Comparison of ENCODE assay signal across 17 cellular contexts in the genomic region with DNA sequence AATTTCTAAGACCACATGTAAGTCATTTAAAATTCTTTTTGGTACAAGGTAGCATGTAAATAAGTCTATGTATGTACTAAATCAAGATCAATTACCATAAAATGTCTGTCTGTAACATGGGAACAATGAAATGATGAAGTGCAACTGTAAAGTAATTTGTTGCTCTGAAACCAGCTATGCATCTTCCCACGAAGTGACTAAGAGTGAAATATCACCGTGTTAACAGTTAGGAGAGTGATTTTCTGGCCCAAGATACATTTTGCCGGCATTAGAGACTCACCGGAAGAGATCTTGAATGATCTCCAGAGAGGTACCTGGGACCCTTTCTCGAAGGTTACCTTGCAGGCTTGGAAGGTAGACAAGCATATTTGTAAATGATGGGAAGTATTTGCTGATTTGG.
DNase-seq lines count a peak whose midpoint lies in the region; ATAC-seq and TF ChIP-seq lines count a peak whose summit lies in the region.
"Had no signal": no experiment of that assay in that cellular context is flagged by ENCODE, and none has a peak within 500 bp of the region (broad histone marks: within the 10 kb centered on the region; RNA-seq: fewer than 3 reads in every experiment).

No MANE protein-coding gene starts in this region.

- TF ChIP-seq CTCF in right atrium auricular region (IDR thresholded peaks at IDR 0.05) (no peak), colonic mucosa (IDR thresholded peaks at IDR 0.05) (no peak)

- no peaks in the 10 kb centered on the region for H3K36me3 ChIP-seq in right atrium auricular region
- no peaks in the 10 kb centered on the region for H3K36me3 ChIP-seq in colonic mucosa
- H3K36me3 ChIP-seq in rectal smooth muscle tissue (ENCODE audit: control insufficient read depth, insufficient read depth, low read length), result no peaks in the 10 kb centered on the region
- H3K36me3 ChIP-seq: lower lobe of right lung, upper lobe of right lung had no signal

- H3K4me3 ChIP-seq in right atrium auricular region (no peak overlapping the region), colonic mucosa (no peak overlapping the region), rectal smooth muscle tissue (ENCODE audit: low read length) (peak overlapping the region; percentile 22)
- H3K4me3 ChIP-seq: lower lobe of right lung, upper lobe of right lung had no signal

- H3K9me3 ChIP-seq in right atrium auricular region, result no peaks in the 10 kb centered on the region
- no peaks in the 10 kb centered on the region for H3K9me3 ChIP-seq in colonic mucosa
- H3K9me3 ChIP-seq: lower lobe of right lung, upper lobe of right lung had no signal

- DNase-seq in right atrium auricular region (ENCODE audit: low spot score), result no peak
- no peak for DNase-seq in Right ventricle myocardium inferior (ENCODE audit: missing footprints)
- DNase-seq in colonic mucosa, result no peak
- no peak for DNase-seq in anterior cingulate cortex (lab: John Stamatoyannopoulos, UW)
- DNase-seq in kidney tubule cell (ENCODE audit: low spot score), result no peak
- no peak for DNase-seq in head of caudate nucleus
- DNase-seq: activated CD8-positive, alpha-beta memory T cell treated with anti-CD3 and anti-CD28 coated beads for 24 hours; effector CD8-positive, alpha-beta T cell; lower lobe of right lung; NCI-H1092; NCI-H2107; NCI-H748 treated with DMSO at 0.1 percent for 48 hours; nephron progenitor cell; stimulated activated CD4-positive, alpha-beta T cell treated with anti-CD3 and anti-CD28 coated beads, Interleukin-2, amount 100 ng/mL, for 48 hours; upper lobe of right lung had no signal

- intact Hi-C loops in Right ventricle myocardium inferior (cut with DNase I) (no loop called here), colonic mucosa (cut with DNase I) (no loop called here), head of caudate nucleus (cut with DNase I) (no loop called here)

- ATAC-seq in Right ventricle myocardium inferior, result no peak
- ATAC-seq in HG02642 (IDR thresholded peaks at IDR 0.05; ENCODE audit: poor library complexity, unreplicated experiment), result no peak
- ATAC-seq: lower lobe of right lung, upper lobe of right lung had no signal

- H3K27me3 ChIP-seq in right atrium auricular region, result no peaks in the 10 kb centered on the region
- no peaks in the 10 kb centered on the region for H3K27me3 ChIP-seq in colonic mucosa
- no peaks in the 10 kb centered on the region for H3K27me3 ChIP-seq in rectal smooth muscle tissue (ENCODE audit: control insufficient read depth, insufficient read depth, low read length)
- H3K27me3 ChIP-seq: upper lobe of right lung had no signal

- H3K9ac ChIP-seq in colonic mucosa (ENCODE audit: low read depth in 2 of 2, low read length in 2 of 2) (no peak overlapping the region), rectal smooth muscle tissue (ENCODE audit: low read length) (no peak overlapping the region)

- H3K4me1 ChIP-seq in right atrium auricular region (peaks cover 6 to 86% of the 10 kb centered on the region in 2 donors), colonic mucosa (no peaks in the 10 kb centered on the region), rectal smooth muscle tissue (ENCODE audit: control insufficient read depth, insufficient read depth, low read length) (peaks cover 72% of the 10 kb centered on the region)

- H3K27ac ChIP-seq in right atrium auricular region (peak overlapping the region; percentile 86 to 97), colonic mucosa (peak overlapping the region; percentile 21), rectal smooth muscle tissue (ENCODE audit: low read depth, low read length) (peak overlapping the region; percentile 88)
- H3K27ac ChIP-seq: lower lobe of right lung, upper lobe of right lung had no signal

Comparison
In these comparisons a context has a peak if more than half of its experiments do, and no peak if none do; other contexts are left out.
1. H3K27ac ChIP-seq: peak in every context shown above with its lines; median percentile 92 in right atrium auricular region; 88 in rectal smooth muscle tissue; 21 in colonic mucosa.